8 cellular contexts compared by ENCODE assay signal in genomic region chr2:219553168-219553417, GRCh38. TPM values are rescaled to one million over a fixed set of nuclear protein-coding genes. Genes with fewer than 3 reads are reported as not detected.
DNase-seq lines count a peak whose midpoint lies in the region; ATAC-seq and TF ChIP-seq lines count a peak whose summit lies in the region.

No MANE protein-coding gene starts in this region.

- intact Hi-C loops in Panc1 (cut with micrococcal nuclease; ENCODE audit: unreplicated experiment) = no loop called here

- H2AK5ac ChIP-seq in trophoblast cell (ENCODE audit: low read length) = no peak overlapping the region

- WGBS in trophoblast cell (ENCODE audit: extremely low coverage, insufficient coverage, insufficient read length) = no CpG with 5 or more reads among the region's 7 CpGs

- H3K9ac ChIP-seq in trophoblast cell (ENCODE audit: low read length) = no peak overlapping the region

- no peaks in the 10 kb centered on the region for H3K79me2 ChIP-seq in trophoblast cell (ENCODE audit: control insufficient read depth, insufficient read depth, low read length, poor library complexity)

- H3K14ac ChIP-seq in trophoblast cell (ENCODE audit: low read length) = no peak overlapping the region

- H2BK12ac ChIP-seq in trophoblast cell (ENCODE audit: low read length) = no peak overlapping the region

- H3K4me3 ChIP-seq in BJ (ENCODE audit: low read depth, low read length) = peak overlapping the region; percentile 78
- peak overlapping the region; percentile 51 to 64 for H3K4me3 ChIP-seq in Panc1 (ENCODE audit: low read depth in 2 of 2, low read length in 2 of 2)
- H3K4me3 ChIP-seq in fibroblast of the aortic adventitia (ENCODE audit: low read depth, low read length) = peak overlapping the region; percentile 71
- no peak overlapping the region for H3K4me3 ChIP-seq in trophoblast cell (ENCODE audit: low read depth, low read length)

- no peak for DNase-seq in BJ (ENCODE audit: low read depth)
- DNase-seq in Panc1 (ENCODE audit: low read depth, low spot score) = no peak
- no peak for DNase-seq in fibroblast of the aortic adventitia (ENCODE audit: low read depth)
- DNase-seq in trophoblast cell = no peak
- no peak for DNase-seq in NCI-H748 (lab: John Stamatoyannopoulos, UW; ENCODE audit: unreplicated experiment)
- DNase-seq in HK-2 (ENCODE audit: unreplicated experiment) = no peak
- no peak for DNase-seq in iPS-NIHi11 (ENCODE audit: low spot score)

- in situ Hi-C loops in Panc1 (cut with HindIII; ENCODE audit: low pct_unique_long_range_greater_than_20kb, low sequenced_read_pairs) = no loop called here

- peaks cover 2% of the 10 kb centered on the region for H3K79me1 ChIP-seq in trophoblast cell (ENCODE audit: low read length)

- H3K4me2 ChIP-seq in trophoblast cell (ENCODE audit: low read length) = peak overlapping the region; percentile 99

- H4K12ac ChIP-seq in trophoblast cell (ENCODE audit: low read depth, low read length) = no peak overlapping the region

- POLR2A ChIA-PET in BJ (lab: Charles Lee) (no interaction called here), Panc1 (lab: Charles Lee) (interaction anchor here (0.5 kb wide), 1 partner anchor 45 kb away, joined by 5 read pairs; no protein-coding TSS in a partner anchor)

- ATAC-seq in Panc1 (no peak), GM19463 (IDR thresholded peaks at IDR 0.05; ENCODE audit: unreplicated experiment) (no peak)

- peak overlapping the region; percentile 72 for H2AFZ ChIP-seq in trophoblast cell (ENCODE audit: insufficient read depth, low read length, poor library complexity)

- H3K9me3 ChIP-seq in Panc1 (ENCODE audit: control insufficient read depth, insufficient read depth, low read depth, low read length) (no peaks in the 10 kb centered on the region), trophoblast cell (ENCODE audit: insufficient read depth, low read depth, low read length) (no peaks in the 10 kb centered on the region)

- no peak overlapping the region for H3K27ac ChIP-seq in Panc1 (ENCODE audit: low read length)
- H3K27ac ChIP-seq in trophoblast cell (ENCODE audit: low read depth, low read length) = no peak overlapping the region

- H4K8ac ChIP-seq in trophoblast cell (ENCODE audit: low read depth, low read length) = no peak overlapping the region

- no peak overlapping the region for H2BK5ac ChIP-seq in trophoblast cell (ENCODE audit: low read depth, low read length, poor library complexity)

- TF ChIP-seq CTCF in BJ (IDR thresholded peaks at IDR 0.05; ENCODE audit: insufficient read depth, low read depth, low read length) (no peak), Panc1 (IDR thresholded peaks at IDR 0.05) (no peak), fibroblast of the aortic adventitia (IDR thresholded peaks at IDR 0.05; ENCODE audit: insufficient read depth, low read length) (no peak)

- no peak overlapping the region for H4K91ac ChIP-seq in trophoblast cell (ENCODE audit: low read depth, low read length)

- peaks cover 3% of the 10 kb centered on the region; the same call in 1 of the 2 replicates for H3K4me1 ChIP-seq in Panc1 (ENCODE audit: control insufficient read depth, insufficient read depth, low read length)
- H3K4me1 ChIP-seq in trophoblast cell (ENCODE audit: control insufficient read depth in 1 of 2, insufficient read depth in 2 of 2, low read length in 2 of 2) = peaks cover 12 to 13% of the 10 kb centered on the region in 2 experiments

- H3K18ac ChIP-seq in trophoblast cell (ENCODE audit: low read length) = no peak overlapping the region

- CTCF ChIA-PET in BJ (lab: Yijun Ruan, JAX) = interaction anchor here (0.9 to 2.3 kb wide), 4 partner anchors 9 to 137 kb away, joined by 3 to 5 read pairs (median 4); partner anchors contain the start of gene TMEM198
- CTCF ChIA-PET in Panc1 (lab: Charles Lee) = no interaction called here

- H3K27me3 ChIP-seq in BJ (ENCODE audit: control insufficient read depth, insufficient read depth, low read length) (no peaks in the 10 kb centered on the region), Panc1 (ENCODE audit: control insufficient read depth, insufficient read depth, low read length) (no peaks in the 10 kb centered on the region), trophoblast cell (ENCODE audit: insufficient read depth, low read length) (no peaks in the 10 kb centered on the region)

- no peak overlapping the region for H3K23ac ChIP-seq in trophoblast cell (ENCODE audit: low read length)

- BruUV-seq in Panc1 (replicated peaks; lab: Mats Ljungman, UMichigan) = no TSS peak

- no peak overlapping the region for H3K4ac ChIP-seq in trophoblast cell (ENCODE audit: low read depth, low read length)

- H3K36me3 ChIP-seq in BJ (ENCODE audit: control insufficient read depth, insufficient read depth, low read length) (peaks cover 1% of the 10 kb centered on the region; the same call in 1 of the 2 replicates), Panc1 (ENCODE audit: control insufficient read depth, insufficient read depth, low read length) (no peaks in the 10 kb centered on the region), trophoblast cell (ENCODE audit: control insufficient read depth in 1 of 2, insufficient read depth in 2 of 2, low read length in 2 of 2) (peaks cover 27 to 33% of the 10 kb centered on the region in 2 experiments)

- H2BK120ac ChIP-seq in trophoblast cell (ENCODE audit: insufficient read depth, low read length, poor library complexity) = no peak overlapping the region

RNA-seq across cellular contexts. Expression of gene TMEM198, which starts 9.3 kb away (rescaled TPM):
- polyA plus RNA-seq in BJ (2011; rRNA removed) = 2.5 and 4.0 TPM in 2 replicates
- polyA minus RNA-seq in BJ (2011; rRNA and poly(A)+ RNA removed) = 1.2 and 1.9 TPM in 2 replicates
- total RNA-seq in Panc1 (2021; ENCODE audit: unreplicated experiment) (2.3 TPM), fibroblast of the aortic adventitia (ENCODE audit: low replicate concordance) (1.1 and 2.8 TPM in 2 replicates)
- 3.5 TPM for polyA plus RNA-seq in Panc1 (2012; ENCODE audit: insufficient read length)
- 5.0 and 5.5 TPM in 2 replicates for polyA plus RNA-seq in trophoblast cell (2013)

RNA-seq across cellular contexts. Expression of gene CHPF, which starts 9.5 kb away (rescaled TPM):
- polyA plus RNA-seq in BJ (2011; rRNA removed) = 65.0 and 119 TPM in 2 replicates
- polyA minus RNA-seq in BJ (2011; rRNA and poly(A)+ RNA removed) = 19.2 and 21.0 TPM in 2 replicates
- total RNA-seq in Panc1 (2021; ENCODE audit: unreplicated experiment) (17.5 TPM), fibroblast of the aortic adventitia (ENCODE audit: low replicate concordance) (62.4 and 271 TPM in 2 replicates)
- 30.7 TPM for polyA plus RNA-seq in Panc1 (2012; ENCODE audit: insufficient read length)
- 150 and 167 TPM in 2 replicates for polyA plus RNA-seq in trophoblast cell (2013)

RNA-seq across cellular contexts. Expression of gene OBSL1, which starts 18.2 kb away (rescaled TPM):
- polyA plus RNA-seq in BJ (2011; rRNA removed) = 47.2 and 75.9 TPM in 2 replicates
- 60.4 and 78.7 TPM in 2 replicates for polyA minus RNA-seq in BJ (2011; rRNA and poly(A)+ RNA removed)
- 25.5 TPM for total RNA-seq in Panc1 (2021; ENCODE audit: unreplicated experiment)
- polyA plus RNA-seq in Panc1 (2012; ENCODE audit: insufficient read length) = 53.9 TPM
- 39.2 and 90.4 TPM in 2 replicates for total RNA-seq in fibroblast of the aortic adventitia (ENCODE audit: low replicate concordance)
- 155 and 158 TPM in 2 replicates for polyA plus RNA-seq in trophoblast cell (2013)

RNA-seq across cellular contexts. Expression of gene INHA, which starts 19.0 kb away (rescaled TPM):
- polyA plus RNA-seq in BJ (2011; rRNA removed) = 0.94 and 1.5 TPM in 2 replicates
- 0.38 and 0.57 TPM in 2 replicates for polyA minus RNA-seq in BJ (2011; rRNA and poly(A)+ RNA removed)
- total RNA-seq in Panc1 (2021; ENCODE audit: unreplicated experiment) = 1.2 TPM
- 2.3 TPM for polyA plus RNA-seq in Panc1 (2012; ENCODE audit: insufficient read length)
- 0.18 and 2.0 TPM in 2 replicates for total RNA-seq in fibroblast of the aortic adventitia (ENCODE audit: low replicate concordance)
- 24.7 and 27.9 TPM in 2 replicates for polyA plus RNA-seq in trophoblast cell (2013)

RNA-seq across cellular contexts. Expression of gene ASIC4, which starts 38.8 kb away (rescaled TPM):
- 0.04 and 0.09 TPM in 2 replicates for polyA plus RNA-seq in BJ (2011; rRNA removed)
- polyA minus RNA-seq in BJ (2011; rRNA and poly(A)+ RNA removed) = 0.09 TPM in 1 of 2 replicates, not detected in the other
- total RNA-seq in Panc1 (2021; ENCODE audit: unreplicated experiment) (0.21 TPM), fibroblast of the aortic adventitia (ENCODE audit: low replicate concordance) (not detected in 2 replicates)
- polyA plus RNA-seq in Panc1 (2012; ENCODE audit: insufficient read length) = not detected
- polyA plus RNA-seq in trophoblast cell (2013) = 0.22 and 0.23 TPM in 2 replicates
